In the genomic region with DNA sequence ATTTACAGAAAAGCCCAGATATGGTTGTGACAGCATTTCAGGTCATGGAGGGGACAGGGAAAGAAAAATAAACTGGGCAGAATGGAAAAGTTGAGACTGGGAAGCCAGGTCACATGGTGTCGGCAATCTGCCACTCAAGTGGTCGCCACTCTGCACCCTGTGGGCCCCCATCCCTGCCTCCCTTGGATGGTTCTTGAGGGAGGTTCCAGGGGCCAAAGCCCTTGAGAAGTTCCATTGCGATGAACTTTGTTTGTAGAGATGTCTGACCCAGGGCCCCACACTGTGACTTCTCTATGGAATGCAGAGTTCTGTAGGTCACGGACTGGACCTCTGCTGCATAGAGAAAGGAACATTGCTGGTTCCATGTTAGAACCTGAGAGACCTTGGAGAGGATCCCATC, we compare ENCODE assay signal across 27 cellular contexts.
"Had no signal": no experiment of that assay in that cellular context is flagged by ENCODE, and none has a peak within 500 bp of the region (broad histone marks: within the 10 kb centered on the region; RNA-seq: fewer than 3 reads in every experiment).

No MANE protein-coding gene starts in this region.

- H3K27me3 ChIP-seq: stomach, suprapubic skin, testis, thyroid gland, tibial artery, tibial nerve, transverse colon, upper lobe of left lung, upper lobe of right lung, uterus, vagina had no signal

- H3K36me3 Mint-ChIP-seq: stimulated activated effector memory CD8-positive, alpha-beta T cell treated with anti-CD3 and anti-CD28 coated beads, Interleukin-12 subunit alpha, Interleukin-12 subunit beta, amount 100 ng/mL, for 72 hours; stimulated activated memory B cell treated with anti-CD40 and anti-IgM and Interleukin-4, amounts not matched to agents 10 μg/mL and 1 μg/mL and 100 μg/mL, for 72 hours; stimulated activated naive B cell treated with anti-CD40 and anti-IgM and Interleukin-4, amounts not matched to agents 10 μg/mL and 1 μg/mL and 100 μg/mL, for 72 hours; type B pancreatic cell had no signal

- H3K27ac ChIP-seq: stomach, suprapubic skin, testis, thoracic aorta, thyroid gland, tibial artery, tibial nerve, transverse colon, upper lobe of left lung, upper lobe of right lung, uterus, vagina had no signal

- H3K4me3 ChIP-seq: stomach, suprapubic skin, testis, thoracic aorta, thyroid gland, tibial artery, tibial nerve, transverse colon, upper lobe of left lung, upper lobe of right lung, uterus, vagina had no signal

- ATAC-seq: stimulated activated effector memory CD8-positive, alpha-beta T cell treated with anti-CD3 and anti-CD28 coated beads, Interleukin-12 subunit alpha, Interleukin-12 subunit beta, amount 100 ng/mL, for 72 hours; stimulated activated memory B cell treated with anti-CD40 and anti-IgM and Interleukin-4, amounts not matched to agents 10 μg/mL and 1 μg/mL and 100 μg/mL, for 72 hours; stimulated activated naive B cell treated with anti-CD40 and anti-IgM and Interleukin-4, amounts not matched to agents 10 μg/mL and 1 μg/mL and 100 μg/mL, for 72 hours; stimulated activated naive CD8-positive, alpha-beta T cell treated with anti-CD3 and anti-CD28 coated beads, Interleukin-15, amount 100 ng/mL, for 72 hours; upper lobe of right lung had no signal

- H3K9me3 ChIP-seq: suprapubic skin, testis, thoracic aorta, thyroid gland, tibial artery, tibial nerve, transverse colon, upper lobe of left lung, upper lobe of right lung, uterus, vagina had no signal

- H3K27me3 Mint-ChIP-seq: stimulated activated naive CD8-positive, alpha-beta T cell treated with anti-CD3 and anti-CD28 coated beads, Interleukin-15, amount 100 ng/mL, for 72 hours had no signal

- H3K27ac Mint-ChIP-seq: stimulated activated effector memory CD8-positive, alpha-beta T cell treated with anti-CD3 and anti-CD28 coated beads, Interleukin-12 subunit alpha, Interleukin-12 subunit beta, amount 100 ng/mL, for 72 hours; stimulated activated memory B cell treated with anti-CD40 and anti-IgM and Interleukin-4, amounts not matched to agents 10 μg/mL and 1 μg/mL and 100 μg/mL, for 72 hours; stimulated activated naive B cell treated with anti-CD40 and anti-IgM and Interleukin-4, amounts not matched to agents 10 μg/mL and 1 μg/mL and 100 μg/mL, for 72 hours; stimulated activated naive CD8-positive, alpha-beta T cell treated with anti-CD3 and anti-CD28 coated beads, Interleukin-15, amount 100 ng/mL, for 72 hours; stimulated activated naive CD8-positive, alpha-beta T cell treated with anti-CD3 and anti-CD28 coated beads, Interleukin-15, Interleukin-2, amounts not matched to agents 100 ng/mL and 50 ng/mL, for 24 hours; type B pancreatic cell had no signal

- H3K36me3 ChIP-seq: stomach, suprapubic skin, thoracic aorta, thyroid gland, tibial artery, tibial nerve, transverse colon, upper lobe of left lung, upper lobe of right lung, uterus, vagina had no signal

- DNase-seq: stimulated activated CD4-positive, alpha-beta T cell treated with anti-CD3 and anti-CD28 coated beads, Interleukin-2, amount 100 ng/mL, for 48 hours; stimulated activated CD4-positive, alpha-beta T cell treated with anti-CD3 and anti-CD28 coated beads, Interleukin-4, amount 100 ng/mL, for 1 hour; stimulated activated CD4-positive, alpha-beta T cell treated with anti-CD3 and anti-CD28 coated beads, Interleukin-4, amount 100 ng/mL, for 24 hours; stimulated activated CD4-positive, alpha-beta T cell treated with anti-CD3 and anti-CD28 coated beads, Interleukin-4, amount 100 ng/mL, for 4 hours; stimulated activated CD8-positive, alpha-beta memory T cell treated with anti-CD3 and anti-CD28 coated beads, Interleukin-4, amount 100 ng/mL, for 48 hours; stimulated activated naive B cell treated with anti-CD40 and anti-IgM and Interleukin-4, amounts not matched to agents 10 μg/mL and 1 μg/mL and 100 μg/mL, for 72 hours; stimulated activated naive CD4-positive, alpha-beta T cell; stimulated activated naive CD4-positive, alpha-beta T cell treated with Interleukin-2 at 50 U/mL for 16 hours; stimulated activated naive CD8-positive, alpha-beta T cell treated with anti-CD3 and anti-CD28 coated beads, Interleukin-15, amount 100 ng/mL, for 72 hours; stomach; substantia nigra; testis; thyroid gland; tibial artery; transverse colon; trophoblast cell; upper lobe of left lung; upper lobe of right lung; uterus had no signal

- H3K4me1 ChIP-seq: stomach, suprapubic skin, thyroid gland, transverse colon, upper lobe of left lung, upper lobe of right lung, uterus had no signal

- H3K4me1 Mint-ChIP-seq: stimulated activated effector memory CD8-positive, alpha-beta T cell treated with anti-CD3 and anti-CD28 coated beads, Interleukin-12 subunit alpha, Interleukin-12 subunit beta, amount 100 ng/mL, for 72 hours; stimulated activated memory B cell treated with anti-CD40 and anti-IgM and Interleukin-4, amounts not matched to agents 10 μg/mL and 1 μg/mL and 100 μg/mL, for 72 hours; stimulated activated naive B cell treated with anti-CD40 and anti-IgM and Interleukin-4, amounts not matched to agents 10 μg/mL and 1 μg/mL and 100 μg/mL, for 72 hours; stimulated activated naive CD8-positive, alpha-beta T cell treated with anti-CD3 and anti-CD28 coated beads, Interleukin-15, amount 100 ng/mL, for 72 hours had no signal

- H3K4me3 Mint-ChIP-seq: stimulated activated effector memory CD8-positive, alpha-beta T cell treated with anti-CD3 and anti-CD28 coated beads, Interleukin-12 subunit alpha, Interleukin-12 subunit beta, amount 100 ng/mL, for 72 hours; stimulated activated memory B cell treated with anti-CD40 and anti-IgM and Interleukin-4, amounts not matched to agents 10 μg/mL and 1 μg/mL and 100 μg/mL, for 72 hours; stimulated activated naive B cell treated with anti-CD40 and anti-IgM and Interleukin-4, amounts not matched to agents 10 μg/mL and 1 μg/mL and 100 μg/mL, for 72 hours; stimulated activated naive CD8-positive, alpha-beta T cell treated with anti-CD3 and anti-CD28 coated beads, Interleukin-15, amount 100 ng/mL, for 72 hours; stimulated activated naive CD8-positive, alpha-beta T cell treated with anti-CD3 and anti-CD28 coated beads, Interleukin-15, Interleukin-2, amounts not matched to agents 100 ng/mL and 50 ng/mL, for 24 hours; type B pancreatic cell had no signal
